In the genomic region with DNA sequence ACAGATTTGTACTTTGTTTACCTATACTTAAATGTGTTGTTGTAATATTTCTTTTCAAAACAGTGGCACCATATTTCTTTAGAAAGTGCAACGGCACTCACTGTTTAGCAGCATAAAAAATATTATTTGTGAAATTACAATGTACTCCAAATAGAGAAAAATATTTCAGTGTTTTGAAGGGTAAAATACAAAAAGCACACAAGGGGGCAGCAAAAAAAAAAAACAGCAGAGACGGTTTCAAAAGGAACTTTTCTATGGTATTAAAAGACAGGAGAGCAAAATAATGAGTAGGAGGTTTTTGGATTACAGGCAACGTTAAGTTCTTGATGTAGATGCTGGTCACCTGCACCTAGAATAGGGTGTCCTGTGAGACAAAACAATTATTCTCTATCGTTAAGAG, we compare ENCODE assay signal across 13 cellular contexts. TPM values are rescaled to one million over a fixed set of nuclear protein-coding genes. Genes with fewer than 3 reads are reported as not detected.
DNase-seq lines count a peak whose midpoint lies in the region; ATAC-seq and TF ChIP-seq lines count a peak whose summit lies in the region.
"Had no signal": no experiment of that assay in that cellular context is flagged by ENCODE, and none has a peak within 500 bp of the region (broad histone marks: within the 10 kb centered on the region; RNA-seq: fewer than 3 reads in every experiment).

No MANE protein-coding gene starts in this region.

- no peak for DNase-seq in activated CD4-positive, alpha-beta T cell treated with anti-CD3 and anti-CD28 coated beads, Interleukin-2, amount 10 ng/mL, durations not matched to agents 24 days and 14 days
- no peak for DNase-seq in activated CD4-positive, alpha-beta T cell treated with anti-CD3 and anti-CD28 coated beads, Interleukin-2, amount 10 ng/mL, durations not matched to agents 7 days and 5 days
- DNase-seq in NAMALWA (ENCODE audit: low spot score) (peak; percentile 3), endodermal cell (no peak), osteocyte (ENCODE audit: extremely low spot score, unreplicated experiment) (no peak), NK-92 (lab: John Stamatoyannopoulos, UW; ENCODE audit: unreplicated experiment) (no peak), gastrocnemius medialis (no peak)
- no peak for DNase-seq in stimulated activated CD4-positive, alpha-beta T cell treated with anti-CD3 and anti-CD28 coated beads, Interleukin-1b, Interleukin-23, amount 100 ng/mL, for 48 hours
- DNase-seq: activated gamma-delta T cell treated with Interleukin-2 at 50 U/mL for 16 hours; NCI-H2081; stimulated activated CD4-positive, alpha-beta T cell treated with anti-CD3 and anti-CD28 coated beads, Interleukin-4, amount 100 ng/mL, for 4 hours had no signal

- POLR2A ChIA-PET in activated CD4-positive, alpha-beta T cell treated with anti-CD3 and anti-CD28 coated beads, Interleukin-2, amount 10 ng/mL, durations not matched to agents 7 days and 5 days (lab: Charles Lee): no interaction called here

- H3K4me1 ChIP-seq in endodermal cell (ENCODE audit: control insufficient read depth, insufficient read depth, low read length): no peaks in the 10 kb centered on the region
- no peaks in the 10 kb centered on the region for H3K4me1 ChIP-seq in gastrocnemius medialis

- no peak for ATAC-seq in gastrocnemius medialis

- peak; percentile 51 for TF ChIP-seq CTCF in endodermal cell (conservative IDR thresholded peaks at IDR 0.05)
- TF ChIP-seq CTCF in osteocyte (IDR thresholded peaks at IDR 0.05): peak; percentile 44
- no peak for TF ChIP-seq CTCF in gastrocnemius medialis (IDR thresholded peaks at IDR 0.05 in 4 of 5, conservative IDR thresholded peaks at IDR 0.05 in 1 of 5)

- H3K27me3 Mint-ChIP-seq in activated CD4-positive, alpha-beta T cell treated with anti-CD3 and anti-CD28 coated beads, Interleukin-2, amount 10 ng/mL, durations not matched to agents 24 days and 14 days: peaks cover 16% of the 10 kb centered on the region
- peaks cover 23% of the 10 kb centered on the region for H3K27me3 Mint-ChIP-seq in activated CD4-positive, alpha-beta T cell treated with anti-CD3 and anti-CD28 coated beads, Interleukin-2, amount 10 ng/mL, durations not matched to agents 7 days and 5 days
- H3K27me3 Mint-ChIP-seq in endodermal cell (ENCODE audit: insufficient read depth): peaks cover 8% of the 10 kb centered on the region
- no peaks in the 10 kb centered on the region for H3K27me3 Mint-ChIP-seq in osteocyte (ENCODE audit: unreplicated experiment)

- H3K36me3 ChIP-seq in endodermal cell (ENCODE audit: control insufficient read depth, insufficient read depth, low read length) (no peaks in the 10 kb centered on the region), gastrocnemius medialis (no peaks in the 10 kb centered on the region)
- H3K36me3 ChIP-seq: esophagus muscularis mucosa had no signal

- CTCF ChIA-PET in activated CD4-positive, alpha-beta T cell treated with anti-CD3 and anti-CD28 coated beads, Interleukin-2, amount 10 ng/mL, durations not matched to agents 7 days and 5 days (lab: Charles Lee): no interaction called here

- H3K27me3 ChIP-seq in endodermal cell (ENCODE audit: control insufficient read depth, insufficient read depth, low read length, poor library complexity, severe bottlenecking): no peaks in the 10 kb centered on the region
- H3K27me3 ChIP-seq in gastrocnemius medialis: peaks cover 16 to 33% (median 31%) of the 10 kb centered on the region in 3 donors
- H3K27me3 ChIP-seq: esophagus muscularis mucosa had no signal

- WGBS in endodermal cell (ENCODE audit: insufficient coverage in 1 of 2, insufficient read length in 1 of 2), 2 experiments: 3% methylated on average over 3 of the region's 4 CpGs; no CpG with 5 or more reads in 1 of the 2 experiments

- H3K4me3 ChIP-seq in endodermal cell (ENCODE audit: low read length) (peak overlapping the region; percentile 84), gastrocnemius medialis (no peak overlapping the region)
- H3K4me3 ChIP-seq: esophagus muscularis mucosa had no signal

- no peak for TF ChIP-seq POLR2A in gastrocnemius medialis (IDR thresholded peaks at IDR 0.05)

- H3K36me3 Mint-ChIP-seq in activated CD4-positive, alpha-beta T cell treated with anti-CD3 and anti-CD28 coated beads, Interleukin-2, amount 10 ng/mL, durations not matched to agents 24 days and 14 days (ENCODE audit: low read depth): no peaks in the 10 kb centered on the region
- no peaks in the 10 kb centered on the region for H3K36me3 Mint-ChIP-seq in activated CD4-positive, alpha-beta T cell treated with anti-CD3 and anti-CD28 coated beads, Interleukin-2, amount 10 ng/mL, durations not matched to agents 7 days and 5 days (ENCODE audit: low read depth)
- peaks cover 2% of the 10 kb centered on the region for H3K36me3 Mint-ChIP-seq in endodermal cell (ENCODE audit: low read depth)
- H3K36me3 Mint-ChIP-seq in osteocyte (ENCODE audit: unreplicated experiment): no peaks in the 10 kb centered on the region
- H3K36me3 Mint-ChIP-seq: CD4-positive, CD25-positive, alpha-beta regulatory T cell had no signal

- in situ Hi-C loops in gastrocnemius medialis (cut with MboI; ENCODE audit: low sequenced_read_pairs in 4 of 4): no loop called here

- H3K9ac ChIP-seq in endodermal cell (ENCODE audit: extremely low read depth, low read length, poor library complexity, severe bottlenecking): no peak overlapping the region

- no peak overlapping the region for H3K27ac Mint-ChIP-seq in activated CD4-positive, alpha-beta T cell treated with anti-CD3 and anti-CD28 coated beads, Interleukin-2, amount 10 ng/mL, durations not matched to agents 24 days and 14 days
- no peak overlapping the region for H3K27ac Mint-ChIP-seq in activated CD4-positive, alpha-beta T cell treated with anti-CD3 and anti-CD28 coated beads, Interleukin-2, amount 10 ng/mL, durations not matched to agents 7 days and 5 days
- no peak overlapping the region for H3K27ac Mint-ChIP-seq in endodermal cell
- H3K27ac Mint-ChIP-seq in osteocyte (ENCODE audit: unreplicated experiment): peak overlapping the region; percentile 57
- H3K27ac Mint-ChIP-seq: CD4-positive, CD25-positive, alpha-beta regulatory T cell had no signal

- H3K9me3 Mint-ChIP-seq in activated CD4-positive, alpha-beta T cell treated with anti-CD3 and anti-CD28 coated beads, Interleukin-2, amount 10 ng/mL, durations not matched to agents 24 days and 14 days: peaks cover 3% of the 10 kb centered on the region
- H3K9me3 Mint-ChIP-seq in activated CD4-positive, alpha-beta T cell treated with anti-CD3 and anti-CD28 coated beads, Interleukin-2, amount 10 ng/mL, durations not matched to agents 7 days and 5 days: no peaks in the 10 kb centered on the region
- H3K9me3 Mint-ChIP-seq in endodermal cell (peaks cover 40% of the 10 kb centered on the region), osteocyte (ENCODE audit: unreplicated experiment) (peaks cover 12% of the 10 kb centered on the region)

- intact Hi-C loops in activated CD4-positive, alpha-beta T cell treated with anti-CD3 and anti-CD28 coated beads, Interleukin-2, amount 10 ng/mL, durations not matched to agents 24 days and 14 days (cut with micrococcal nuclease): loop anchor here (10.0 kb wide), 1 partner anchor 110 kb away; no protein-coding TSS in a partner anchor
- intact Hi-C loops in gastrocnemius medialis (cut with DNase I; ENCODE audit: low total_unique reads): no loop called here

- peak overlapping the region; percentile 62 for H3K4me3 Mint-ChIP-seq in activated CD4-positive, alpha-beta T cell treated with anti-CD3 and anti-CD28 coated beads, Interleukin-2, amount 10 ng/mL, durations not matched to agents 24 days and 14 days
- no peak overlapping the region for H3K4me3 Mint-ChIP-seq in activated CD4-positive, alpha-beta T cell treated with anti-CD3 and anti-CD28 coated beads, Interleukin-2, amount 10 ng/mL, durations not matched to agents 7 days and 5 days
- H3K4me3 Mint-ChIP-seq in endodermal cell (peak overlapping the region; percentile 79), osteocyte (ENCODE audit: unreplicated experiment) (peak overlapping the region; percentile 83)

- H3K9me3 ChIP-seq in endodermal cell (ENCODE audit: control insufficient read depth, low read length): no peaks in the 10 kb centered on the region
- H3K9me3 ChIP-seq in gastrocnemius medialis: no peaks in the 10 kb centered on the region
- H3K9me3 ChIP-seq: esophagus muscularis mucosa had no signal

- H3K4me1 Mint-ChIP-seq in activated CD4-positive, alpha-beta T cell treated with anti-CD3 and anti-CD28 coated beads, Interleukin-2, amount 10 ng/mL, durations not matched to agents 24 days and 14 days: peaks cover 4% of the 10 kb centered on the region
- H3K4me1 Mint-ChIP-seq in activated CD4-positive, alpha-beta T cell treated with anti-CD3 and anti-CD28 coated beads, Interleukin-2, amount 10 ng/mL, durations not matched to agents 7 days and 5 days: peaks cover 12% of the 10 kb centered on the region
- H3K4me1 Mint-ChIP-seq in endodermal cell (peaks cover 8% of the 10 kb centered on the region), osteocyte (ENCODE audit: unreplicated experiment) (peaks cover 15% of the 10 kb centered on the region)

- H3K27ac ChIP-seq in endodermal cell (ENCODE audit: low read depth, low read length) (no peak overlapping the region), gastrocnemius medialis (no peak overlapping the region)
- H3K27ac ChIP-seq: esophagus muscularis mucosa had no signal

RNA-seq across cellular contexts. Expression of a gene that starts 2.0 kb away (rescaled TPM):
- 3.4 and 3.6 TPM in 2 replicates for total RNA-seq in activated CD4-positive, alpha-beta T cell treated with anti-CD3 and anti-CD28 coated beads, Interleukin-2, amount 10 ng/mL, durations not matched to agents 24 days and 14 days
- under 1 TPM; 0.37 to 0.71 TPM for total RNA-seq in activated CD4-positive, alpha-beta T cell treated with anti-CD3 and anti-CD28 coated beads, Interleukin-2, amount 10 ng/mL, durations not matched to agents 7 days and 5 days
- total RNA-seq in endodermal cell (10 to 100 TPM; 13.9 to 14.5 TPM), osteocyte (10.6 and 12.8 TPM in 2 replicates), gastrocnemius medialis (under 1 TPM in 1 of 4 donors, not detected in 3; 0.49 TPM)
- 45.3 TPM for polyA plus RNA-seq in endodermal cell (2013, experiment 1 of 2)
- polyA plus RNA-seq in endodermal cell (2013, experiment 2 of 2): 44.3 TPM

Comparison
In these comparisons a context has a peak if more than half of its experiments do, and no peak if none do; other contexts are left out.
1. CTCF ChIP-seq: peak in endodermal cell (single experiment) and osteocyte (single experiment); none in gastrocnemius medialis (0 of 5).